In the genomic region with DNA sequence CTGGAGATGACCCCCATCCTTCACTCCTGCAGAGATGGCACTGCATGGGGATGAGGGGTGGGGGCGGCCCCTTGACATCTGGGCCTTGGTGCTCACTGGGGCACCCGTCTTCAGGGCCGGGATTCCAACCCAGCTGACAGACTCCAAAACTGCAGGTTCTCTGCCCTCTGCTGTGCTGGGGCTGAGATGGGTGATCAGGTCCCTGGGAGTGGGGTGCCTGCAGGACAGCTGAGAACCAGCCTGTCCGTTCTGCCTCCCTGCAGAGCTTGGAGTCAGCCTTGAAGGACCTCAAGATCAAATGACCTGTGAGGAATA, we compare ENCODE assay signal across 18 cellular contexts. TPM values are rescaled to one million over a fixed set of nuclear protein-coding genes. Genes with fewer than 3 reads are reported as not detected.
DNase-seq lines count a peak whose midpoint lies in the region; ATAC-seq, FAIRE-seq and TF ChIP-seq lines count a peak whose summit lies in the region.
"Had no signal": no experiment of that assay in that cellular context is flagged by ENCODE, and none has a peak within 500 bp of the region (broad histone marks: within the 10 kb centered on the region; RNA-seq: fewer than 3 reads in every experiment).

No MANE protein-coding gene starts in this region.

- H3K9me3 ChIP-seq in cardiac muscle cell (ENCODE audit: low read depth) (no peaks in the 10 kb centered on the region), iPS-20b (ENCODE audit: insufficient read depth, low read depth, low read length) (no peaks in the 10 kb centered on the region)
- H3K9me3 ChIP-seq: sigmoid colon had no signal

- no peaks in the 10 kb centered on the region for H3K27me3 Mint-ChIP-seq in WTC11 (ENCODE audit: low read depth)

- H3K4me1 Mint-ChIP-seq in WTC11, result peaks cover 12% of the 10 kb centered on the region

- peak overlapping the region; percentile 77 for H3K4me3 Mint-ChIP-seq in WTC11

- H3K27ac ChIP-seq in cardiac muscle cell (peak overlapping the region; percentile 95), iPS-20b (ENCODE audit: low read length) (no peak overlapping the region)

- no peak for ATAC-seq in left ventricle myocardium superior
- ATAC-seq in WTC11, result no peak
- ATAC-seq in HG03520 (IDR thresholded peaks at IDR 0.05; ENCODE audit: unreplicated experiment), result no peak

- no peaks in the 10 kb centered on the region for H3K27me3 ChIP-seq in cardiac muscle cell
- no peaks in the 10 kb centered on the region for H3K27me3 ChIP-seq in iPS-20b (ENCODE audit: insufficient read depth, low read length)
- H3K27me3 ChIP-seq: sigmoid colon had no signal

- FAIRE-seq in urothelium cell line (lab: Jason Lieb, UNC), result peak; percentile 46
- FAIRE-seq: frontal cortex had no signal

- H3K9me3 Mint-ChIP-seq in WTC11, result no peaks in the 10 kb centered on the region

- POLR2A ChIA-PET in WTC11 (lab: Charles Lee), result interaction anchor here (0.7 to 3.5 kb wide), 4 partner anchors 15 to 28 kb away, joined by 4 to 37 read pairs (median 6); partner anchors contain the start of genes BUD31 and PDAP1

- CTCF ChIA-PET in WTC11 (lab: Charles Lee), result interaction anchor here (2.5 kb wide), 1 partner anchor 28 kb away, joined by 15 read pairs; no protein-coding TSS in a partner anchor

- no peak for TF ChIP-seq CTCF in cardiac muscle cell (IDR thresholded peaks at IDR 0.05; ENCODE audit: low read depth, low read length)
- no peak for TF ChIP-seq CTCF in WTC11 (IDR thresholded peaks at IDR 0.05)

- peak overlapping the region; percentile 85; the same call in 1 of the 2 replicates for H3K9ac ChIP-seq in iPS-20b (ENCODE audit: low read depth, low read length)

- H3K27ac Mint-ChIP-seq in WTC11, result peak overlapping the region; percentile 98

- H3K4me3 ChIP-seq in cardiac muscle cell (no peak overlapping the region), iPS-20b (ENCODE audit: low read length) (no peak overlapping the region)

- intact Hi-C loops in left ventricle myocardium superior (cut with micrococcal nuclease), result no loop called here

- H3K4me1 ChIP-seq in cardiac muscle cell (ENCODE audit: low read depth) (peaks cover 7% of the 10 kb centered on the region), iPS-20b (ENCODE audit: insufficient read depth, low read length) (peaks cover 4% of the 10 kb centered on the region; the same call in 1 of the 2 replicates)

- peaks cover 16% of the 10 kb centered on the region for H3K36me3 ChIP-seq in cardiac muscle cell
- H3K36me3 ChIP-seq in iPS-20b (ENCODE audit: insufficient read depth, low read depth, low read length), result peaks cover 75% of the 10 kb centered on the region

- DNase-seq in cardiac muscle cell (ENCODE audit: low read depth in 1 of 2, low spot score in 1 of 2) (no peak), left ventricle myocardium superior (no peak), WTC11 (ENCODE audit: low spot score) (no peak), urothelium cell line (ENCODE audit: low spot score) (no peak), T1000 (lab: John Stamatoyannopoulos, UW) (no peak)
- no peak for DNase-seq in stimulated activated naive CD4-positive, alpha-beta T cell treated with Interleukin-2 at 50 U/mL for 16 hours (lab: John Stamatoyannopoulos, UW)
- DNase-seq: activated gamma-delta T cell treated with Interleukin-2 at 50 U/mL for 16 hours; cerebellar nuclear complex; Karpas-422; NCI-H1436; NCI-H226; SIG-M5; stimulated activated CD4-positive, alpha-beta T cell treated with anti-CD3 and anti-CD28 coated beads, Interleukin-2, amount 100 ng/mL, for 48 hours; trophoblast cell had no signal

- peaks cover 36% of the 10 kb centered on the region for H3K36me3 Mint-ChIP-seq in WTC11

TF ChIP-seq in WTC11, 78 proteins besides CTCF, POLR2A, EP300 and RAD21:
- TF ChIP-seq ETV6 (CRISPR knock-in tag; IDR thresholded peaks at IDR 0.05) (no peak), SMAD3 (CRISPR knock-in tag; IDR thresholded peaks at IDR 0.05; ENCODE audit: borderline replicate concordance) (0 out of 2 replicates have a peak, but pooled peaks have one; percentile 2)

RNA-seq across cellular contexts. Expression of gene PDAP1, which starts 14.3 kb away (rescaled TPM):
- total RNA-seq in cardiac muscle cell (130 and 181 TPM in 2 replicates), left ventricle myocardium superior (97.2 TPM), WTC11 (2021) (157 to 177 TPM (median 160 TPM) in 3 replicates)
- polyA plus RNA-seq in cardiac muscle cell, result 75.1 and 81.0 TPM in 2 replicates

RNA-seq across cellular contexts. Expression of gene BUD31, which starts 14.6 kb away (rescaled TPM):
- total RNA-seq in cardiac muscle cell (66.9 and 110 TPM in 2 replicates), left ventricle myocardium superior (36.0 TPM), WTC11 (2021) (98.4 to 99.5 TPM (median 98.7 TPM) in 3 replicates)
- 132 and 193 TPM in 2 replicates for polyA plus RNA-seq in cardiac muscle cell

RNA-seq across cellular contexts. Expression of gene ARPC1B, which starts 19.6 kb away (rescaled TPM):
- 38.7 and 61.7 TPM in 2 replicates for total RNA-seq in cardiac muscle cell
- polyA plus RNA-seq in cardiac muscle cell, result 49.3 and 56.1 TPM in 2 replicates
- total RNA-seq in left ventricle myocardium superior, result 38.7 TPM
- 63.3 to 70.2 TPM (median 66.2 TPM) in 3 replicates for total RNA-seq in WTC11 (2021)

RNA-seq across cellular contexts. Expression of gene PTCD1, which starts 44.5 kb away (rescaled TPM):
- total RNA-seq in cardiac muscle cell (13.7 and 27.9 TPM in 2 replicates), left ventricle myocardium superior (3.1 TPM), WTC11 (2021) (8.8 to 11.4 TPM (median 11.1 TPM) in 3 replicates)
- polyA plus RNA-seq in cardiac muscle cell, result 6.1 and 7.8 TPM in 2 replicates

RNA-seq across cellular contexts. Expression of gene CPSF4, which starts 44.6 kb away (rescaled TPM):
- total RNA-seq in cardiac muscle cell, result 59.9 and 84.1 TPM in 2 replicates
- polyA plus RNA-seq in cardiac muscle cell, result 59.8 and 75.2 TPM in 2 replicates
- 19.8 TPM for total RNA-seq in left ventricle myocardium superior
- 79.1 to 109 TPM (median 85.8 TPM) in 3 replicates for total RNA-seq in WTC11 (2021)
